ENCODE assay signal across 2 cellular contexts in the genomic region with DNA sequence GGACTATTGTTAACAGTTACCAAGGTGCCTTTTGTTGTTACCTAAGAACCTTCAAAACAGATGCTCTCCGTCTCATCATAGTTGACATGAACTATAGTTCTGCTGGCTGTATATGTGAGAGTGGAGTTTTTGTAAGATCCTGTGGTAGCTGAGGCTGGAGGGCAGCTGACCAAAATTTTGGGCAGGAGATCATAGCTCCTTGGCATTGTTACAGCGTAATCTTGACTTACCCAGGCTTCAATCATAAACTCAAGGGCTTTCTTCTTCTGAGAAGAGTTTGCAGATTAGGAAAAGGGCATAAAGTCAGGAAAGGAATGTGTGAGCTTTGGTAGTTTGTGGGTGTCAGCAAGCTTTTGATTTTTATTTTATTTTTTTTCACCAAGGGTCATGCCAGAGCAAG.
TF ChIP-seq lines count a peak whose summit lies in the region.

No MANE protein-coding gene starts in this region.

TF ChIP-seq in HCT116, 20 proteins besides CTCF, POLR2A, EP300 and RAD21:
- TF ChIP-seq EZH2phosphoT487 (IDR thresholded peaks at IDR 0.05; ENCODE audit: borderline replicate concordance) (no peak), CEBPB (IDR thresholded peaks at IDR 0.05; ENCODE audit: low read depth) (no peak), FOSL1 (IDR thresholded peaks at IDR 0.05; ENCODE audit: low read depth) (no peak), SIN3A (IDR thresholded peaks at IDR 0.05; ENCODE audit: low read depth) (no peak), MAX (IDR thresholded peaks at IDR 0.05) (no peak), CBX3 (IDR thresholded peaks at IDR 0.05; ENCODE audit: low read depth) (no peak), EGR1 (IDR thresholded peaks at IDR 0.05; ENCODE audit: low read depth) (no peak), ZFX (IDR thresholded peaks at IDR 0.05) (no peak), EZH2 (IDR thresholded peaks at IDR 0.05) (no peak), YY1 (IDR thresholded peaks at IDR 0.05; ENCODE audit: extremely low read depth, insufficient replicate concordance, low read depth, low read length) (no peak), ZNF274 (IDR thresholded peaks at IDR 0.05; ENCODE audit: low read depth, low read length) (no peak), SP1 (IDR thresholded peaks at IDR 0.05; ENCODE audit: low read depth) (no peak), POLR2AphosphoS5 (IDR thresholded peaks at IDR 0.05; ENCODE audit: low read depth, low read length) (no peak)
- TF ChIP-seq, protein P1, sequence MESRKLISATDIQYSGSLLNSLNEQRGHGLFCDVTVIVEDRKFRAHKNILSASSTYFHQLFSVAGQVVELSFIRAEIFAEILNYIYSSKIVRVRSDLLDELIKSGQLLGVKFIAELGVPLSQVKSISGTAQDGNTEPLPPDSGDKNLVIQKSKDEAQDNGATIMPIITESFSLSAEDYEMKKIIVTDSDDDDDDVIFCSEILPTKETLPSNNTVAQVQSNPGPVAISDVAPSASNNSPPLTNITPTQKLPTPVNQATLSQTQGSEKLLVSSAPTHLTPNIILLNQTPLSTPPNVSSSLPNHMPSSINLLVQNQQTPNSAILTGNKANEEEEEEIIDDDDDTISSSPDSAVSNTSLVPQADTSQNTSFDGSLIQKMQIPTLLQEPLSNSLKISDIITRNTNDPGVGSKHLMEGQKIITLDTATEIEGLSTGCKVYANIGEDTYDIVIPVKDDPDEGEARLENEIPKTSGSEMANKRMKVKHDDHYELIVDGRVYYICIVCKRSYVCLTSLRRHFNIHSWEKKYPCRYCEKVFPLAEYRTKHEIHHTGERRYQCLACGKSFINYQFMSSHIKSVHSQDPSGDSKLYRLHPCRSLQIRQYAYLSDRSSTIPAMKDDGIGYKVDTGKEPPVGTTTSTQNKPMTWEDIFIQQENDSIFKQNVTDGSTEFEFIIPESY (IDR thresholded peaks at IDR 0.05; ENCODE audit: extremely low read depth, insufficient replicate concordance, low read length) = no peak

TF ChIP-seq in K562, 482 proteins besides CTCF, POLR2A, EP300 and RAD21:
- no peak for TF ChIP-seq CBFB (CRISPR knock-in tag; IDR thresholded peaks at IDR 0.05)
- TF ChIP-seq RREB1 (CRISPR knock-in tag; IDR thresholded peaks at IDR 0.05) = no peak
- TF ChIP-seq TAF15 (IDR thresholded peaks at IDR 0.05; ENCODE audit: low read depth, low read length) = no peak
- no peak for TF ChIP-seq SMARCA5 (IDR thresholded peaks at IDR 0.05)
- no peak for TF ChIP-seq SIRT6 (IDR thresholded peaks at IDR 0.05; ENCODE audit: low read depth, low read length)
- no peak for TF ChIP-seq MYC (IDR thresholded peaks at IDR 0.05; ENCODE audit: low read depth, low read length)
- TF ChIP-seq MYC (CRISPR knock-in tag; IDR thresholded peaks at IDR 0.05; ENCODE audit: borderline replicate concordance, low read depth) = no peak
- TF ChIP-seq STAT5A (IDR thresholded peaks at IDR 0.05; ENCODE audit: borderline replicate concordance, low read length) = no peak
- TF ChIP-seq ZNF609 (CRISPR knock-in tag; IDR thresholded peaks at IDR 0.05; ENCODE audit: borderline replicate concordance) = no peak
- TF ChIP-seq BRD9 (IDR thresholded peaks at IDR 0.05; ENCODE audit: low read depth, partially characterized antibody) = no peak
- TF ChIP-seq POLR2H (tag; IDR thresholded peaks at IDR 0.05; ENCODE audit: low read depth) = no peak
- TF ChIP-seq NBN (IDR thresholded peaks at IDR 0.05; ENCODE audit: low read depth) = no peak
- no peak for TF ChIP-seq RBM17 (IDR thresholded peaks at IDR 0.05; ENCODE audit: borderline replicate concordance, low read depth, low read length)
